In genomic region chr1:204652556-204652955, GRCh38 we compare ENCODE assay signal across 21 cellular contexts. TPM values are rescaled to one million over a fixed set of nuclear protein-coding genes. Genes with fewer than 3 reads are reported as not detected.
DNase-seq lines count a peak whose midpoint lies in the region; ATAC-seq and TF ChIP-seq lines count a peak whose summit lies in the region.
"Had no signal": no experiment of that assay in that cellular context is flagged by ENCODE, and none has a peak within 500 bp of the region (broad histone marks: within the 10 kb centered on the region; RNA-seq: fewer than 3 reads in every experiment).

No MANE protein-coding gene starts in this region.

- H3K27ac ChIP-seq in iPS-18a (ENCODE audit: low read length): no peak overlapping the region
- H3K27ac ChIP-seq in foreskin keratinocyte: no peak overlapping the region
- H3K27ac ChIP-seq in dorsolateral prefrontal cortex: no peak overlapping the region
- H3K27ac ChIP-seq: SJCRH30 had no signal

- ATAC-seq in foreskin keratinocyte: no peak
- ATAC-seq: PC-3, sciatic nerve, T-cell had no signal

- peaks cover 33% of the 10 kb centered on the region for H3K27me3 ChIP-seq in iPS-18a (ENCODE audit: control insufficient read depth, insufficient read depth, low read length)
- peaks cover 41% of the 10 kb centered on the region for H3K27me3 ChIP-seq in foreskin keratinocyte
- no peaks in the 10 kb centered on the region for H3K27me3 ChIP-seq in dorsolateral prefrontal cortex
- H3K27me3 ChIP-seq: transverse colon had no signal

- DNase-seq in NCI-H1417 (lab: John Stamatoyannopoulos, UW): peak; percentile 34 to 74 (median 67)
- DNase-seq in NCI-H1417 treated with DMSO at 0.1 percent for 48 hours (lab: John Stamatoyannopoulos, UW): no peak
- DNase-seq in DMS79 treated with DMSO at 0.1 percent for 48 hours (lab: John Stamatoyannopoulos, UW): peak; percentile 63
- DNase-seq in NCI-H345 (lab: John Stamatoyannopoulos, UW): peak; percentile 72
- DNase-seq in foreskin keratinocyte: no peak
- DNase-seq in dorsolateral prefrontal cortex: no peak
- no peak for DNase-seq in NOMO-1 (lab: John Stamatoyannopoulos, UW; ENCODE audit: unreplicated experiment in 2 of 2)
- DNase-seq: 8988T; activated CD4-positive, alpha-beta T cell treated with anti-CD3 and anti-CD28 coated beads, Interleukin-2, amount 10 ng/mL, durations not matched to agents 24 days and 14 days; anterior cingulate cortex; EL; Kasumi-1; PC-3; posterior cingulate gyrus; T-cell; transverse colon had no signal

- intact Hi-C loops in dorsolateral prefrontal cortex (cut with DNase I): no loop called here

- H3K9me3 ChIP-seq in iPS-18a (ENCODE audit: control insufficient read depth, low read depth, low read length): no peaks in the 10 kb centered on the region
- H3K9me3 ChIP-seq: SJCRH30, transverse colon had no signal

- TF ChIP-seq CTCF in foreskin keratinocyte (conservative IDR thresholded peaks at IDR 0.05) (no peak), dorsolateral prefrontal cortex (IDR thresholded peaks at IDR 0.05 in 54 of 56, conservative IDR thresholded peaks at IDR 0.05 in 2 of 56; ENCODE audit: low read depth in 1 of 56, partially characterized antibody in 56 of 56) (no peak)

- no peak overlapping the region for H3K9ac ChIP-seq in iPS-18a (ENCODE audit: low read length)

- H3K36me3 ChIP-seq in iPS-18a (ENCODE audit: control insufficient read depth, low read depth, low read length): no peaks in the 10 kb centered on the region
- H3K36me3 ChIP-seq: SJCRH30, transverse colon had no signal

- H3K4me1 ChIP-seq in iPS-18a (ENCODE audit: control insufficient read depth, low read depth, low read length) (peaks cover 25% of the 10 kb centered on the region), foreskin keratinocyte (no peaks in the 10 kb centered on the region)
- H3K4me1 ChIP-seq: SJCRH30 had no signal

- H3K4me3 ChIP-seq in iPS-18a (ENCODE audit: low read length) (peak overlapping the region; percentile 31), dorsolateral prefrontal cortex (no peak overlapping the region)
- H3K4me3 ChIP-seq: SJCRH30, transverse colon had no signal

RNA-seq across cellular contexts. Expression of gene LRRN2, which starts 33.0 kb away (rescaled TPM):
- total RNA-seq in foreskin keratinocyte: not detected in 2 replicates
- 0.01 TPM in 1 of 2 replicates, not detected in the other for polyA plus RNA-seq in foreskin keratinocyte
- total RNA-seq in dorsolateral prefrontal cortex: 10 to 100 TPM; 14.3 to 56.8 (median 35.2) TPM
- total RNA-seq: activated T-helper 1 cell treated with anti-CD3 and anti-CD28 coated beads, Interleukin-12 subunit alpha, Interleukin-12 subunit beta, Interleukin-2, Interleukin-4 antibody, amounts not matched to agents 30 ng/mL and 10 ng/mL and 1 ng/mL, durations not matched to agents 14 hours and 24 hours and 36 hours; mononuclear cell; SJCRH30 had no signal

Comparison
In these comparisons a context has a peak if more than half of its experiments do, and no peak if none do; other contexts are left out.
1. DNase-seq: peak in NCI-H1417 (3 of 3), DMS79 treated with DMSO at 0.1 percent for 48 hours (single experiment) and NCI-H345 (single experiment); none in NCI-H1417 treated with DMSO at 0.1 percent for 48 hours (single experiment), foreskin keratinocyte (0 of 2), dorsolateral prefrontal cortex (0 of 10) and NOMO-1 (0 of 2).
2. RNA of gene LRRN2, which starts 33.0 kb away (total RNA-seq): 14.3 to 56.8 TPM in dorsolateral prefrontal cortex; not detected in foreskin keratinocyte; every median in the first group is over 10 times any median in the second.